Comparison of ENCODE assay signal across 23 cellular contexts in the genomic region with DNA sequence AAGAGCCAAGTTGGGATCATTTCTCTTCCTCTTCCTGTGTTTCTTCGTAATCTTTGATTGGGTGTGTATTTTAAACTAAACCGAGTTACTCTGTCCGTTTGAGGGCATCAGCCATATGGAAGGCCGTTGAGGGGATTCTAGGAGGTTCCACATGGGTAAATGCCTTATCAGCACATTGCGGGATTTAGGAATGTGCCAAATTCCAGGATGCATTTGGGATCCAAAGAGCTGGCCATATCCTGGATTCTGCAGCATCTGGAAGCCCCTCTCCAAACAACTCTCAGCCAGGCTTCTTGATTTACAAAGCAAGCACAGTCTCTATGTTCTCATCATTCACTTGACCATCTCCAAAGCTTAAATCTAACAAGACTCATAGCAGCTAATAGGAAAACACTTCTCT.
"Had no signal": no experiment of that assay in that cellular context is flagged by ENCODE, and none has a peak within 500 bp of the region (broad histone marks: within the 10 kb centered on the region; RNA-seq: fewer than 3 reads in every experiment).

No MANE protein-coding gene starts in this region.

- H3K9me3 Mint-ChIP-seq: activated naive CD4-positive, alpha-beta T cell treated with anti-CD3 and anti-CD28 coated beads, Interleukin-2, amount 50 U/mL, for 24 hours; central memory CD8-positive, alpha-beta T cell; effector memory CD8-positive, alpha-beta T cell; naive thymus-derived CD4-positive, alpha-beta T cell; neural progenitor cell; stimulated activated naive CD8-positive, alpha-beta T cell treated with anti-CD3 and anti-CD28 coated beads, Interleukin-15, Interleukin-2, amounts not matched to agents 100 ng/mL and 50 ng/mL, for 24 hours; T-helper 1 cell treated with Interleukin-12 subunit alpha and Interleukin-12 subunit beta and Interleukin-4 antibody, amounts not matched to agents 30 μg/mL and 1 μg/mL, for 36 hours had no signal

- H3K4me2 ChIP-seq: neural progenitor cell had no signal

- H3K4me1 Mint-ChIP-seq: central memory CD8-positive, alpha-beta T cell; neural progenitor cell had no signal

- DNase-seq: activated gamma-delta T cell treated with Interleukin-2 at 50 U/mL for 16 hours; activated T-cell treated with anti-CD3 and anti-CD28 coated beads, Interleukin-2, amount 50 U/mL, for 1 hour; anterior cingulate cortex; brain microvascular endothelial cell; dorsolateral prefrontal cortex; effector memory CD8-positive, alpha-beta T cell; left colon; lower lobe of right lung; naive thymus-derived CD4-positive, alpha-beta T cell; stimulated activated CD4-positive, alpha-beta T cell treated with anti-CD3 and anti-CD28 coated beads, Interleukin-1b, Interleukin-23, amount 100 ng/mL, for 48 hours; substantia nigra; T1000; thyroid gland had no signal

- H3K36me3 ChIP-seq: brain microvascular endothelial cell, heart left ventricle, lower lobe of right lung, neural progenitor cell, thyroid gland had no signal

- H3K4me3 ChIP-seq: dorsolateral prefrontal cortex, heart left ventricle, lower lobe of right lung, neural progenitor cell, skin epidermis, thyroid gland had no signal

- H3K27me3 Mint-ChIP-seq: progenitor cell of endocrine pancreas had no signal

- H3K9me3 ChIP-seq: heart left ventricle, lower lobe of right lung, thyroid gland had no signal

- H3K4me1 ChIP-seq: neural progenitor cell, thyroid gland had no signal

- H3K27ac Mint-ChIP-seq: activated naive CD4-positive, alpha-beta T cell treated with anti-CD3 and anti-CD28 coated beads, Interleukin-2, amount 50 U/mL, for 24 hours; effector memory CD8-positive, alpha-beta T cell; naive thymus-derived CD4-positive, alpha-beta T cell; neural progenitor cell; stimulated activated naive CD8-positive, alpha-beta T cell treated with anti-CD3 and anti-CD28 coated beads, Interleukin-15, Interleukin-2, amounts not matched to agents 100 ng/mL and 50 ng/mL, for 24 hours; T-helper 1 cell treated with Interleukin-12 subunit alpha and Interleukin-12 subunit beta and Interleukin-4 antibody, amounts not matched to agents 30 μg/mL and 1 μg/mL, for 36 hours; WTC11 had no signal

- H3K36me3 Mint-ChIP-seq: activated naive CD4-positive, alpha-beta T cell treated with anti-CD3 and anti-CD28 coated beads, Interleukin-2, amount 50 U/mL, for 24 hours; naive thymus-derived CD4-positive, alpha-beta T cell; neural progenitor cell had no signal

- H3K4me3 Mint-ChIP-seq: activated naive CD4-positive, alpha-beta T cell treated with anti-CD3 and anti-CD28 coated beads, Interleukin-2, amount 50 U/mL, for 24 hours; central memory CD8-positive, alpha-beta T cell; effector memory CD8-positive, alpha-beta T cell; naive thymus-derived CD4-positive, alpha-beta T cell; neural progenitor cell; stimulated activated naive CD8-positive, alpha-beta T cell treated with anti-CD3 and anti-CD28 coated beads, Interleukin-15, Interleukin-2, amounts not matched to agents 100 ng/mL and 50 ng/mL, for 24 hours; T-helper 1 cell treated with Interleukin-12 subunit alpha and Interleukin-12 subunit beta and Interleukin-4 antibody, amounts not matched to agents 30 μg/mL and 1 μg/mL, for 36 hours; WTC11 had no signal

- ATAC-seq: effector memory CD8-positive, alpha-beta T cell; esophagus mucosa; lower lobe of right lung; naive thymus-derived CD4-positive, alpha-beta T cell; WTC11 had no signal

- H2AFZ ChIP-seq: neural progenitor cell had no signal

- H3K27ac ChIP-seq: brain microvascular endothelial cell, dorsolateral prefrontal cortex, lower lobe of right lung, neural progenitor cell, skin epidermis, thyroid gland had no signal

- H3K27me3 ChIP-seq: brain microvascular endothelial cell, dorsolateral prefrontal cortex, heart left ventricle, neural progenitor cell, thyroid gland had no signal
